9 cellular contexts compared by ENCODE assay signal in genomic region chr3:145776782-145777408, GRCh38.
DNase-seq lines count a peak whose midpoint lies in the region; ATAC-seq, FAIRE-seq and TF ChIP-seq lines count a peak whose summit lies in the region.
"Had no signal": no experiment of that assay in that cellular context is flagged by ENCODE, and none has a peak within 500 bp of the region (broad histone marks: within the 10 kb centered on the region; RNA-seq: fewer than 3 reads in every experiment).

No MANE protein-coding gene starts in this region.

- no peak overlapping the region for H3K4me3 ChIP-seq in fibroblast of pulmonary artery (replicated peaks; ENCODE audit: low read depth, low read length)
- H3K4me3 ChIP-seq: BLaER1 treated with 17β-estradiol and CSF1 and Interleukin-3, amounts not matched to agents 10 nM and 100 nM had no signal

- DNase-seq in NCI-H2196 (lab: John Stamatoyannopoulos, UW; ENCODE audit: unreplicated experiment), result peak; percentile 8
- DNase-seq in NCI-H2196 treated with DMSO at 0.1 percent for 48 hours (lab: John Stamatoyannopoulos, UW; ENCODE audit: unreplicated experiment), result no peak
- DNase-seq in HTR-8/SVneo (ENCODE audit: insufficient read length, low spot score), result peak; percentile 14
- DNase-seq in RWPE1 (ENCODE audit: low spot score), result peak; percentile 3
- DNase-seq in fibroblast of pulmonary artery (ENCODE audit: low read depth), result peak; percentile 87
- DNase-seq in renal cortical epithelial cell (ENCODE audit: low read depth), result peak; percentile 65
- no peak for DNase-seq in mesenteric fat pad (ENCODE audit: low spot score)

- CTCF ChIA-PET in RWPE1 (lab: Yijun Ruan, JAX), result interaction anchor here (0.6 to 0.7 kb wide), 2 partner anchors 138 to 262 kb away, joined by 3 to 4 read pairs; no protein-coding TSS in a partner anchor

- POLR2A ChIA-PET in RWPE1 (lab: Yijun Ruan, JAX; ENCODE audit: low non-redundant PET), result no interaction called here

- peak; percentile 61 for ATAC-seq in GM19397 (IDR thresholded peaks at IDR 0.05; ENCODE audit: unreplicated experiment)

- no peak for FAIRE-seq in HTR-8/SVneo (lab: Jason Lieb, UNC)

- TF ChIP-seq CTCF in RWPE1 (conservative IDR thresholded peaks at IDR 0.05; ENCODE audit: low read depth) (peak; percentile 38), fibroblast of pulmonary artery (IDR thresholded peaks at IDR 0.05; ENCODE audit: low read length, missing control alignments) (peak; percentile 81)

- no peak overlapping the region for H3K27ac ChIP-seq in RWPE1
- H3K27ac ChIP-seq: BLaER1 treated with 17β-estradiol and CSF1 and Interleukin-3, amounts not matched to agents 10 nM and 100 nM had no signal

Comparison
In these comparisons a context has a peak if more than half of its experiments do, and no peak if none do; other contexts are left out.
1. DNase-seq: peak in NCI-H2196 (single experiment), HTR-8/SVneo (single experiment), RWPE1 (single experiment), fibroblast of pulmonary artery (single experiment) and renal cortical epithelial cell (single experiment); none in NCI-H2196 treated with DMSO at 0.1 percent for 48 hours (single experiment) and mesenteric fat pad (single experiment).